In the genomic region with DNA sequence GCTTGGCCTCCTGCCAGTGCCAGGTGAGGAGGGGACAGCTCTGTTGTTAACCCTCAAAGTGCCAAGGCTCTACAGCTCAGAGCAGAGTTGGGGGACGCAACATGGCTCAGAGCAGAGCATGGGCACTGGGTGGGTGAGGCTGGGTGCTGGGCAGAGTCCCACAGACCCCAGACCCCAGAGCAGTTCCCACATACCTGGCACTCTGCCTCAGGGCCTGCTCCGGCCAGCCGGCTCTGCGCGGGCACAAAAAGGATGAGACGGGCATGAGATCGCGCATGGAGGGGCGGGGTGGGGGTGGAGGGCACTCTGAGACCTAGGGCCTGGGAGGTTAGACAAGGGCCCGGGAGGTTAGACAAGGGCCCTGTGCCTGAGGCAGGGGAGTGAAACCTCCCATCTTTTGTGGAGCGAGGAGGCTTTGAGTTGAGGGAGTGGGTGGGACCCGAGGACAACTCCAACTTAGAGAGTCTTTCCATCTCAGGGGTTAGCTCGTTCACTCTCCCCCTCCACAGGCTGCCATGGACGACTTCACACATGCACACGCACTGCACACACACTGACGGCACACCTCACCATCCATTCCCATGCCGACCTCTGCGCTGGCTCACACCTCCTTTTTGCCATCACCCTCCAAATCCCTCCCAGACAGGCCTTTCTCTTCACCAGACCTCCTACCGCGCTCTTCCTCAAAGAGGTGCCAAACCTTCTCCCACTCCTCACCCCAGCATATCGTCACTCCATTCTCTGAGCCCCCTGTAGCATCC, we compare ENCODE assay signal across 30 cellular contexts. TPM values are rescaled to one million over a fixed set of nuclear protein-coding genes. Genes with fewer than 3 reads are reported as not detected.
DNase-seq lines count a peak whose midpoint lies in the region; ATAC-seq and TF ChIP-seq lines count a peak whose summit lies in the region.
"Had no signal": no experiment of that assay in that cellular context is flagged by ENCODE, and none has a peak within 500 bp of the region (broad histone marks: within the 10 kb centered on the region; RNA-seq: fewer than 3 reads in every experiment).

No MANE protein-coding gene starts in this region.

- H3K9me3 ChIP-seq in CD4-positive, CD25-positive, alpha-beta regulatory T cell (ENCODE audit: control insufficient read depth in 2 of 2, low read length in 2 of 2): no peaks in the 10 kb centered on the region
- H3K9me3 ChIP-seq: esophagus muscularis mucosa, heart left ventricle, mucosa of descending colon, SJCRH30, suprapubic skin, uterus had no signal

- no peak for ATAC-seq in CD4-positive, CD25-positive, alpha-beta regulatory T cell (ENCODE audit: low read depth in 2 of 2)
- no peak for ATAC-seq in stimulated activated naive B cell treated with anti-CD40 and anti-IgM and Interleukin-4, amounts not matched to agents 10 μg/mL and 1 μg/mL and 100 μg/mL, for 72 hours (replicated peaks)
- ATAC-seq in sciatic nerve (no peak), HG03196 (IDR thresholded peaks at IDR 0.05; ENCODE audit: unreplicated experiment) (no peak), HG03520 (IDR thresholded peaks at IDR 0.05; ENCODE audit: unreplicated experiment) (no peak), GM19035 (IDR thresholded peaks at IDR 0.05; ENCODE audit: unreplicated experiment) (no peak)
- ATAC-seq: HCT116, mucosa of descending colon, natural killer cell had no signal

- peaks cover 25% of the 10 kb centered on the region for H3K27me3 Mint-ChIP-seq in CD4-positive, CD25-positive, alpha-beta regulatory T cell
- peaks cover 7% of the 10 kb centered on the region for H3K27me3 Mint-ChIP-seq in glutamatergic neuron (ENCODE audit: unreplicated experiment)
- H3K27me3 Mint-ChIP-seq in stimulated activated naive B cell treated with anti-CD40 and anti-IgM and Interleukin-4, amounts not matched to agents 10 μg/mL and 1 μg/mL and 100 μg/mL, for 72 hours: peaks cover 10 to 11% of the 10 kb centered on the region in 2 donors

- no peaks in the 10 kb centered on the region for H3K4me1 Mint-ChIP-seq in CD4-positive, CD25-positive, alpha-beta regulatory T cell
- H3K4me1 Mint-ChIP-seq in glutamatergic neuron (ENCODE audit: low read depth, unreplicated experiment): peaks cover 10% of the 10 kb centered on the region
- no peaks in the 10 kb centered on the region for H3K4me1 Mint-ChIP-seq in stimulated activated naive B cell treated with anti-CD40 and anti-IgM and Interleukin-4, amounts not matched to agents 10 μg/mL and 1 μg/mL and 100 μg/mL, for 72 hours
- H3K4me1 Mint-ChIP-seq: natural killer cell had no signal

- H3K36me3 Mint-ChIP-seq in CD4-positive, CD25-positive, alpha-beta regulatory T cell: no peaks in the 10 kb centered on the region
- peaks cover 7% of the 10 kb centered on the region for H3K36me3 Mint-ChIP-seq in glutamatergic neuron (ENCODE audit: unreplicated experiment)
- H3K36me3 Mint-ChIP-seq in stimulated activated naive B cell treated with anti-CD40 and anti-IgM and Interleukin-4, amounts not matched to agents 10 μg/mL and 1 μg/mL and 100 μg/mL, for 72 hours: no peaks in the 10 kb centered on the region
- H3K36me3 Mint-ChIP-seq: activated naive CD8-positive, alpha-beta T cell; CD8-positive, alpha-beta memory T cell; natural killer cell had no signal

- no peak for TF ChIP-seq CTCF in glutamatergic neuron (IDR thresholded peaks at IDR 0.05; ENCODE audit: partially characterized antibody, unreplicated experiment)

- intact Hi-C loops in sciatic nerve (cut with DNase I): no loop called here

- H3K27ac Mint-ChIP-seq in CD4-positive, CD25-positive, alpha-beta regulatory T cell: peak overlapping the region in 2 of 3 donors; percentile 9 to 59
- H3K27ac Mint-ChIP-seq in glutamatergic neuron (ENCODE audit: unreplicated experiment): no peak overlapping the region
- peak overlapping the region; percentile 3 for H3K27ac Mint-ChIP-seq in stimulated activated naive B cell treated with anti-CD40 and anti-IgM and Interleukin-4, amounts not matched to agents 10 μg/mL and 1 μg/mL and 100 μg/mL, for 72 hours
- H3K27ac Mint-ChIP-seq: activated naive CD8-positive, alpha-beta T cell; activated T-cell treated with anti-CD3 and anti-CD28 coated beads, Interleukin-2, amount 50 U/mL, for 24 hours; endodermal cell; natural killer cell had no signal

- no peaks in the 10 kb centered on the region for H3K27me3 ChIP-seq in CD4-positive, CD25-positive, alpha-beta regulatory T cell (ENCODE audit: control insufficient read depth, insufficient read depth, low read length)
- H3K27me3 ChIP-seq: heart left ventricle, suprapubic skin, uterus had no signal

- peaks cover 0 to 2% (median 0%) of the 10 kb centered on the region in 7 donors for H3K9me3 Mint-ChIP-seq in CD4-positive, CD25-positive, alpha-beta regulatory T cell
- H3K9me3 Mint-ChIP-seq in glutamatergic neuron (ENCODE audit: unreplicated experiment): peaks cover 7% of the 10 kb centered on the region
- no peaks in the 10 kb centered on the region for H3K9me3 Mint-ChIP-seq in stimulated activated naive B cell treated with anti-CD40 and anti-IgM and Interleukin-4, amounts not matched to agents 10 μg/mL and 1 μg/mL and 100 μg/mL, for 72 hours
- H3K9me3 Mint-ChIP-seq: activated T-cell treated with anti-CD3 and anti-CD28 coated beads, Interleukin-2, amount 50 U/mL, for 24 hours; CD8-positive, alpha-beta memory T cell; endodermal cell; natural killer cell had no signal

- H3K4me3 ChIP-seq in CD4-positive, CD25-positive, alpha-beta regulatory T cell (ENCODE audit: low read depth, low read length): no peak overlapping the region
- H3K4me3 ChIP-seq: esophagus muscularis mucosa, heart left ventricle, mucosa of descending colon, SJCRH30, suprapubic skin, uterus had no signal

- H3K27ac ChIP-seq in CD4-positive, CD25-positive, alpha-beta regulatory T cell (ENCODE audit: insufficient read depth, low read length, poor library complexity, severe bottlenecking): no peak overlapping the region
- peak overlapping the region; percentile 31 for H3K27ac ChIP-seq in angular gyrus (ENCODE audit: low read depth, low read length)
- H3K27ac ChIP-seq: SJCRH30, suprapubic skin, uterus had no signal

- no peak for DNase-seq in CD4-positive, CD25-positive, alpha-beta regulatory T cell
- DNase-seq in glutamatergic neuron: no peak
- no peak for DNase-seq in stimulated activated naive B cell treated with anti-CD40 and anti-IgM and Interleukin-4, amounts not matched to agents 10 μg/mL and 1 μg/mL and 100 μg/mL, for 72 hours
- no peak for DNase-seq in sciatic nerve (ENCODE audit: low spot score)
- DNase-seq: activated CD4-positive, alpha-beta T cell treated with anti-CD3 and anti-CD28 coated beads, Interleukin-2, amount 50 U/mL, for 1 hour; activated effector memory CD4-positive, alpha-beta T cell treated with anti-CD3 and anti-CD28 coated beads, Interleukin-2, amount 50 U/mL, for 16 hours; activated T-cell treated with anti-CD3 and anti-CD28 coated beads, Interleukin-2, amount 50 U/mL, for 24 hours; AML-193; CD8-positive, alpha-beta memory T cell; cortex of kidney; EL; foreskin fibroblast; KG1; natural killer cell; stimulated activated CD4-positive, alpha-beta T cell treated with anti-CD3 and anti-CD28 coated beads, Interleukin-4, amount 100 ng/mL, for 24 hours; SW 1271; T1000 had no signal

- peak overlapping the region in 2 of 4 donors; percentile 7 to 10 for H3K4me3 Mint-ChIP-seq in CD4-positive, CD25-positive, alpha-beta regulatory T cell
- peak overlapping the region; percentile 28 for H3K4me3 Mint-ChIP-seq in glutamatergic neuron (ENCODE audit: unreplicated experiment)
- H3K4me3 Mint-ChIP-seq in stimulated activated naive B cell treated with anti-CD40 and anti-IgM and Interleukin-4, amounts not matched to agents 10 μg/mL and 1 μg/mL and 100 μg/mL, for 72 hours: no peak overlapping the region
- H3K4me3 Mint-ChIP-seq: activated naive CD8-positive, alpha-beta T cell; activated T-cell treated with anti-CD3 and anti-CD28 coated beads, Interleukin-2, amount 50 U/mL, for 24 hours; endodermal cell; natural killer cell had no signal

- H3K36me3 ChIP-seq in CD4-positive, CD25-positive, alpha-beta regulatory T cell (ENCODE audit: control insufficient read depth, insufficient read depth, low read length): no peaks in the 10 kb centered on the region
- H3K36me3 ChIP-seq: SJCRH30, uterus had no signal

- H3K4me1 ChIP-seq in CD4-positive, CD25-positive, alpha-beta regulatory T cell (ENCODE audit: control insufficient read depth, insufficient read depth, low read length, poor library complexity, severe bottlenecking): no peaks in the 10 kb centered on the region
- H3K4me1 ChIP-seq: SJCRH30, uterus had no signal

RNA-seq across cellular contexts. Expression of a gene that starts 22.0 kb away (rescaled TPM):
- total RNA-seq in CD4-positive, CD25-positive, alpha-beta regulatory T cell: 0.20 TPM
- polyA plus RNA-seq in CD4-positive, CD25-positive, alpha-beta regulatory T cell: 1 to 10 TPM; 1.3 to 2.6 (median 1.8) TPM
- 7.9 TPM for total RNA-seq in glutamatergic neuron (ENCODE audit: unreplicated experiment)
- 36.4 TPM for total RNA-seq in sciatic nerve
- total RNA-seq: CD8-positive, alpha-beta memory T cell had no signal
